In the genomic region with DNA sequence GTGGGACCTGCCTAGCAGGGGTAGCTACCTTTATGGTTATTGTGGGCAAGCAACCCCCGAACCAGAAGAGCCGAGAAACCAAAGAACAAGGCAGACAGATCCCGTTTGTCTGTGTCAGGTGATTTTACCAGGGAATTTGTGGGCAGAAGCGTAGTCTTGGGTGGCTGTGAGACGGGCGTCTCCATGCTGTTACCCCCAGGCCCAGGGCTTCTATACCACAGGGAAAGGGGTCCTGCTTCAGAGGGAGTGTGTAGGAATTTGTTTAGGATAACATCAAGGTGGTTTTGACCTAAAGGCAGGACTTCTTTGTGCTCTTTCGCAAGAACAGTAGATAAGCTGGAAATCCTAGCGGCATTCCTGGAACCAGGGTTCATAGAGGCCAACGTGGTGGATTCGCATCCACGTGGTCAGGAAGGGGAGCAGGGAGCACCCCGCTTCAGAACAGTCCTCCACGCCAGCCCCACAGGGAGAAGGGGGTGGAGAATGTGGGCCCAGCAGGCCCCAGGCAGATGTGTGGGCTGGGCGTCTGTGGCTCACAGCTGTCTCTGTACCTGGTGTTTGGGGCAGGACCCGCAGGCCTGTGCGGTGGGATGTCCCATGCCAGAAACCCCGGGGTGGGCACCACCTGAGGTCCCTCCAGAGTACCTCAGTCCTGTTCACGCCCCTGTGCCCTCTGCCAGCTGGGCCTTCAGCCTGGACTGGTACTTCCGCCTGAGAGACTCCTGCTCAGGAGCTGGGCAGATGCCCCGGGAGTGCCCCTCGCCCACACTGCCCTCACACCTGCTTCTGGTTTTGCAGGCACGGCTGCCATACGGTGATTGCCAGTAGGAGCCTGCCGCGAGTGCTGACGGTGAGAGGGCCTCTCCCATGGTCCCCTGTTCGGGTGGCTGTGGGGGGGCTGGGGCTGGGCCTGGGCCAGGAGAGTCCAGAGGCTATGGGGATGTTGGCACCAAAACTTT, we compare ENCODE assay signal across 24 cellular contexts. TPM values are rescaled to one million over a fixed set of nuclear protein-coding genes. Genes with fewer than 3 reads are reported as not detected.
A peak's percentile ranks its signal among the peaks of the same experiment; 100 is the strongest.
DNase-seq lines count a peak whose midpoint lies in the region; ATAC-seq and TF ChIP-seq lines count a peak whose summit lies in the region.
"Had no signal": no experiment of that assay in that cellular context is flagged by ENCODE, and none has a peak within 500 bp of the region (broad histone marks: within the 10 kb centered on the region; RNA-seq: fewer than 3 reads in every experiment).

No MANE protein-coding gene starts in this region.

- H3K27me3 Mint-ChIP-seq in WTC11 (ENCODE audit: low read depth) = no peaks in the 10 kb centered on the region

- intact Hi-C loops in posterior vena cava (cut with DNase I) = no loop called here

- TF ChIP-seq CTCF in WTC11 (IDR thresholded peaks at IDR 0.05) (no peak), liver (IDR thresholded peaks at IDR 0.05; ENCODE audit: low read depth, low read length, missing input control) (no peak), GM10248 (IDR thresholded peaks at IDR 0.05; ENCODE audit: control extremely low read depth, extremely low read depth, low read depth, missing control alignments) (no peak)

- H3K4me1 ChIP-seq in liver (ENCODE audit: control insufficient read depth in 4 of 4, insufficient read depth in 4 of 4, low read length in 3 of 4) = peaks cover 4 to 32% (median 18%) of the 10 kb centered on the region in 4 donors
- H3K4me1 ChIP-seq: neural progenitor cell had no signal

- no peaks in the 10 kb centered on the region for H3K9me3 Mint-ChIP-seq in WTC11
- H3K9me3 Mint-ChIP-seq: H9, neural progenitor cell had no signal

- H3K9me3 ChIP-seq in liver (ENCODE audit: control insufficient read depth in 4 of 4, low read length in 3 of 4) = no peaks in the 10 kb centered on the region
- H3K9me3 ChIP-seq: adrenal gland, esophagus muscularis mucosa, gastroesophageal sphincter, psoas muscle, stomach, tibial artery had no signal

- peak; percentile 18 for DNase-seq in D341Med (ENCODE audit: low spot score)
- no peak for DNase-seq in WTC11 (ENCODE audit: low spot score)
- DNase-seq in GM10248 (ENCODE audit: extremely low spot score) = no peak
- no peak for DNase-seq in activated CD8-positive, alpha-beta memory T cell treated with anti-CD3 and anti-CD28 coated beads for 24 hours
- DNase-seq in posterior vena cava (ENCODE audit: low spot score) = no peak
- DNase-seq: activated CD4-positive, alpha-beta T cell treated with anti-CD3 and anti-CD28 coated beads for 48 hours; activated naive CD4-positive, alpha-beta T cell treated with Interleukin-2 at 50 U/mL for 16 hours; activated T-cell treated with anti-CD3 and anti-CD28 coated beads, Interleukin-2, amount 50 U/mL, for 48 hours; adrenal gland; C1 segment of cervical spinal cord; effector memory CD4-positive, alpha-beta T cell; H9; NCI-H1694 treated with DMSO at 0.1 percent for 48 hours; NCI-H526 treated with DMSO at 0.1 percent for 48 hours; psoas muscle; stomach; T-helper 2 cell; tibial artery had no signal

- no peak overlapping the region for H3K4me3 Mint-ChIP-seq in WTC11
- H3K4me3 Mint-ChIP-seq: H9, neural progenitor cell had no signal

- H3K27ac Mint-ChIP-seq in WTC11 = no peak overlapping the region
- H3K27ac Mint-ChIP-seq: neural progenitor cell had no signal

- POLR2A ChIA-PET in WTC11 (lab: Charles Lee) = no interaction called here
- POLR2A ChIA-PET in GM10248 (lab: Yijun Ruan, JAX) = no interaction called here

- H3K27me3 ChIP-seq in liver (ENCODE audit: control insufficient read depth in 4 of 4, insufficient read depth in 4 of 4, low read length in 3 of 4) = no peaks in the 10 kb centered on the region
- H3K27me3 ChIP-seq: adrenal gland, esophagus muscularis mucosa, gastroesophageal sphincter, neural progenitor cell, stomach, tibial artery had no signal

- H3K4me1 Mint-ChIP-seq in WTC11 = no peaks in the 10 kb centered on the region
- H3K4me1 Mint-ChIP-seq: H9, neural progenitor cell had no signal

- H3K27ac ChIP-seq in liver (ENCODE audit: low read depth in 1 of 2, low read length in 2 of 2) = peak overlapping the region; percentile 80 to 82
- H3K27ac ChIP-seq: adrenal gland, esophagus muscularis mucosa, gastroesophageal sphincter, neural progenitor cell, psoas muscle, stomach, tibial artery had no signal

- H3K9ac ChIP-seq in liver (ENCODE audit: low read depth in 1 of 2, low read length in 2 of 2) = peak overlapping the region in 1 of 2 donors; percentile 49
- H3K9ac ChIP-seq: neural progenitor cell had no signal

- 54% methylated on average over 27 of the region's 27 CpGs for WGBS in liver

- peak in 1 of 2 donors; percentile 14 for TF ChIP-seq RAD21 in liver (IDR thresholded peaks at IDR 0.05)

- no peak for ATAC-seq in WTC11
- ATAC-seq: gastroesophageal sphincter, psoas muscle, SK-N-SH treated with all-trans-retinoic acid at 6 μM for 48 hours had no signal

- CTCF ChIA-PET in WTC11 (lab: Charles Lee) (interaction anchor here (1.1 to 1.3 kb wide), 2 partner anchors 8 to 177 kb away, joined by 3 read pairs; no protein-coding TSS in a partner anchor), GM10248 (lab: Yijun Ruan, JAX) (interaction anchor here (1.2 kb wide), 1 partner anchor 12 kb away, joined by 4 read pairs; no protein-coding TSS in a partner anchor)

- H3K36me3 ChIP-seq in liver (ENCODE audit: control insufficient read depth in 4 of 4, insufficient read depth in 3 of 4, low read depth in 1 of 4, low read length in 3 of 4) = peaks cover 3 to 15% (median 8%) of the 10 kb centered on the region in 4 donors
- H3K36me3 ChIP-seq: adrenal gland, neural progenitor cell had no signal

- H3K36me3 Mint-ChIP-seq in WTC11 = peaks cover 5% of the 10 kb centered on the region; the same call in 1 of the 2 replicates
- H3K36me3 Mint-ChIP-seq: neural progenitor cell had no signal

- H3K4me3 ChIP-seq in liver (ENCODE audit: low read depth in 1 of 3, low read length in 3 of 3) = peak overlapping the region in 1 of 3 donors; percentile 35
- H3K4me3 ChIP-seq: adrenal gland, esophagus muscularis mucosa, gastroesophageal sphincter, lung, neural progenitor cell, psoas muscle, stomach, tibial artery had no signal

TF ChIP-seq in WTC11, 78 proteins besides CTCF, POLR2A, EP300 and RAD21:
- TF ChIP-seq, protein P1, sequence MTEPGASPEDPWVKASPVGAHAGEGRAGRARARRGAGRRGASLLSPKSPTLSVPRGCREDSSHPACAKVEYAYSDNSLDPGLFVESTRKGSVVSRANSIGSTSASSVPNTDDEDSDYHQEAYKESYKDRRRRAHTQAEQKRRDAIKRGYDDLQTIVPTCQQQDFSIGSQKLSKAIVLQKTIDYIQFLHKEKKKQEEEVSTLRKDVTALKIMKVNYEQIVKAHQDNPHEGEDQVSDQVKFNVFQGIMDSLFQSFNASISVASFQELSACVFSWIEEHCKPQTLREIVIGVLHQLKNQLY (CRISPR knock-in tag; IDR thresholded peaks at IDR 0.05) = no peak
- TF ChIP-seq GABPB1 (CRISPR knock-in tag; IDR thresholded peaks at IDR 0.05) (peak; percentile 83), CREB1 (CRISPR knock-in tag; IDR thresholded peaks at IDR 0.05) (no peak)

TF ChIP-seq in liver, 16 proteins besides CTCF, POLR2A, EP300 and RAD21 (continues in another document):
- no peak for TF ChIP-seq EGR1 (IDR thresholded peaks at IDR 0.05; ENCODE audit: low read depth in 2 of 2)
- peak in 1 of 2 donors; percentile 62 for TF ChIP-seq GABPA (IDR thresholded peaks at IDR 0.05 in 1 of 2, conservative IDR thresholded peaks at IDR 0.05 in 1 of 2)
- peak; percentile 74 to 89 for TF ChIP-seq HNF4A (conservative IDR thresholded peaks at IDR 0.05)
- no peak for TF ChIP-seq ZBTB33 (IDR thresholded peaks at IDR 0.05)
- peak; percentile 31 for TF ChIP-seq ATF3 (IDR thresholded peaks at IDR 0.05)
- TF ChIP-seq RXRA (IDR thresholded peaks at IDR 0.05) = peak; percentile 91 to 95
- no peak for TF ChIP-seq NR2F2 (IDR thresholded peaks at IDR 0.05)
- TF ChIP-seq FOXA2 (IDR thresholded peaks at IDR 0.05) = peak; percentile 43
- TF ChIP-seq TAF1 (conservative IDR thresholded peaks at IDR 0.05) = no peak
- TF ChIP-seq HNF4G (IDR thresholded peaks at IDR 0.05) = peak; percentile 21
- TF ChIP-seq FOXA1 (IDR thresholded peaks at IDR 0.05) = no peak
- TF ChIP-seq JUND (IDR thresholded peaks at IDR 0.05) = peak in 1 of 2 donors; percentile 67
- TF ChIP-seq SP1 (IDR thresholded peaks at IDR 0.05) = peak; percentile 70

RNA-seq across cellular contexts. Expression of gene DECR2, which starts 4.1 kb away (rescaled TPM):
- 37.8 to 43.6 TPM (median 40.7 TPM) in 3 replicates for total RNA-seq in WTC11 (2021)
- 100 to 1,000 TPM in 1 of 2 donors, 10 to 100 TPM in 1; 42.2 to 119 TPM for total RNA-seq in liver
- 100 to 1,000 TPM; 133 to 210 TPM for polyA plus RNA-seq in liver
- total RNA-seq in posterior vena cava = 10 to 100 TPM; 11.2 to 12.9 TPM

RNA-seq across cellular contexts. Expression of gene NME4, which starts 8.8 kb away (rescaled TPM):
- total RNA-seq in WTC11 (2021) (467 to 550 TPM (median 535 TPM) in 3 replicates), liver (10 to 100 TPM; 39.2 to 91.4 TPM), posterior vena cava (100 to 1,000 TPM in 1 of 2 donors, 10 to 100 TPM in 1; 70.7 to 108 TPM)
- polyA plus RNA-seq in liver = 100 to 1,000 TPM in 1 of 2 donors, 10 to 100 TPM in 1; 76.4 to 118 TPM

RNA-seq across cellular contexts. Expression of gene RAB11FIP3, which starts 19.6 kb away (rescaled TPM):
- total RNA-seq in WTC11 (2021) = 37.1 to 38.6 TPM (median 37.9 TPM) in 3 replicates
- 10 to 100 TPM in 1 of 2 donors, 1 to 10 TPM in 1; 8.8 to 29.4 TPM for total RNA-seq in liver
- 10 to 100 TPM in 1 of 2 donors, 1 to 10 TPM in 1; 3.5 to 22.6 TPM for polyA plus RNA-seq in liver
- total RNA-seq in posterior vena cava = 10 to 100 TPM; 40.1 to 45.2 TPM

RNA-seq across cellular contexts. Expression of gene PGAP6, which starts 24.0 kb away (rescaled TPM):
- total RNA-seq in WTC11 (2021) (104 to 108 TPM (median 107 TPM) in 3 replicates), liver (10 to 100 TPM; 34.4 to 41.7 TPM), posterior vena cava (10 to 100 TPM; 24.7 to 28.9 TPM)
- 10 to 100 TPM; 18.9 to 50.5 TPM for polyA plus RNA-seq in liver

RNA-seq across cellular contexts. Expression of gene MRPL28, which starts 35.5 kb away (rescaled TPM):
- total RNA-seq in WTC11 (2021) (119 to 144 TPM (median 140 TPM) in 3 replicates), liver (10 to 100 TPM; 28.3 to 41.5 TPM), posterior vena cava (10 to 100 TPM; 35.7 to 36.0 TPM)
- 10 to 100 TPM; 58.6 to 63.4 TPM for polyA plus RNA-seq in liver
